In genomic region chr1:217191441-217191840, GRCh38 we compare ENCODE assay signal across 27 cellular contexts.
"Had no signal": no experiment of that assay in that cellular context is flagged by ENCODE, and none has a peak within 500 bp of the region (broad histone marks: within the 10 kb centered on the region; RNA-seq: fewer than 3 reads in every experiment).

No MANE protein-coding gene starts in this region.

- H3K27ac ChIP-seq: epithelial cell of prostate, esophagus squamous epithelium, gastroesophageal sphincter, parathyroid adenoma, psoas muscle, right atrium auricular region, uterus, VCaP had no signal

- H3K79me2 ChIP-seq: parathyroid adenoma had no signal

- FAIRE-seq: colon, keratinocyte, TTC549 had no signal

- H3K9me3 ChIP-seq: psoas muscle, uterus had no signal

- H3K4me3 ChIP-seq: esophagus squamous epithelium, gastroesophageal sphincter, psoas muscle, right atrium auricular region, uterus had no signal

- H3K4me1 ChIP-seq: esophagus squamous epithelium, psoas muscle, right atrium auricular region, uterus had no signal

- DNase-seq: activated CD4-positive, alpha-beta memory T cell treated with anti-CD3 and anti-CD28 coated beads, Interleukin-2, amount 10 ng/mL, durations not matched to agents 7 days and 5 days; activated CD4-positive, alpha-beta T cell treated with anti-CD3 and anti-CD28 coated beads for 4 hours; activated naive CD8-positive, alpha-beta T cell treated with anti-CD3 and anti-CD28 coated beads, Interleukin-2, amount 50 U/mL, for 24 hours; activated T-cell treated with anti-CD3 and anti-CD28 coated beads, Interleukin-2, amount 50 U/mL, for 48 hours; amygdala; dermis blood vessel endothelial cell; effector CD4-positive, alpha-beta T cell; esophagus squamous epithelium; hippocampal formation; left cardiac atrium; naive thymus-derived CD8-positive, alpha-beta T cell; nucleus accumbens; psoas muscle; stimulated activated CD4-positive, alpha-beta T cell treated with anti-CD3 and anti-CD28 coated beads, Interleukin-12 subunit alpha, Interleukin-12 subunit beta, amount 100 ng/mL, for 4 hours; stimulated activated CD4-positive, alpha-beta T cell treated with anti-CD3 and anti-CD28 coated beads, Interleukin-4, amount 100 ng/mL, for 1 hour; stimulated activated naive CD8-positive, alpha-beta T cell treated with anti-CD3 and anti-CD28 coated beads, Interleukin-15, Interleukin-2, amounts not matched to agents 100 U/mL and 50 U/mL, for 24 hours; SW 1271; T-helper 9 cell; uterus had no signal

- H3K36me3 ChIP-seq: esophagus squamous epithelium, gastroesophageal sphincter, right atrium auricular region, uterus had no signal

- H3K9ac ChIP-seq: parathyroid adenoma had no signal

- H3K27me3 ChIP-seq: esophagus squamous epithelium, gastroesophageal sphincter, right atrium auricular region, uterus had no signal

- H2AFZ ChIP-seq: parathyroid adenoma had no signal

- ATAC-seq: activated naive CD8-positive, alpha-beta T cell treated with anti-CD3 and anti-CD28 coated beads, Interleukin-2, amount 50 U/mL, for 24 hours; gastroesophageal sphincter; left cardiac atrium; naive thymus-derived CD8-positive, alpha-beta T cell; psoas muscle; stimulated activated naive CD8-positive, alpha-beta T cell treated with anti-CD3 and anti-CD28 coated beads, Interleukin-15, Interleukin-2, amounts not matched to agents 100 U/mL and 50 U/mL, for 24 hours had no signal
